Comparison of ENCODE assay signal across 17 cellular contexts in genomic region chr2:121189656-121190381, GRCh38.
A peak's percentile ranks its signal among the peaks of the same experiment; 100 is the strongest.
DNase-seq lines count a peak whose midpoint lies in the region; ATAC-seq, FAIRE-seq and TF ChIP-seq lines count a peak whose summit lies in the region.
"Had no signal": no experiment of that assay in that cellular context is flagged by ENCODE, and none has a peak within 500 bp of the region (broad histone marks: within the 10 kb centered on the region; RNA-seq: fewer than 3 reads in every experiment).

No MANE protein-coding gene starts in this region.

- no peak overlapping the region for H3K27ac Mint-ChIP-seq in natural killer cell treated with Interleukin-12 subunit alpha and Interleukin-12 subunit beta and Interleukin-15 and Interleukin-18, amount 100 ng/mL, for 72 hours
- no peak overlapping the region for H3K27ac Mint-ChIP-seq in natural killer cell
- no peak overlapping the region for H3K27ac Mint-ChIP-seq in endodermal cell
- H3K27ac Mint-ChIP-seq: CD4-positive, alpha-beta memory T cell had no signal

- H2BK120ac ChIP-seq in neuronal stem cell (ENCODE audit: low read depth, low read length), result no peak overlapping the region

- H3K4me1 Mint-ChIP-seq in natural killer cell treated with Interleukin-12 subunit alpha and Interleukin-12 subunit beta and Interleukin-15 and Interleukin-18, amount 100 ng/mL, for 72 hours (ENCODE audit: low read depth in 2 of 2), result peaks cover 3 to 6% of the 10 kb centered on the region in 2 donors
- H3K4me1 Mint-ChIP-seq in natural killer cell (no peaks in the 10 kb centered on the region), endodermal cell (peaks cover 8% of the 10 kb centered on the region)
- H3K4me1 Mint-ChIP-seq: CD4-positive, alpha-beta memory T cell had no signal

- no peak overlapping the region for H2BK5ac ChIP-seq in neuronal stem cell (ENCODE audit: low read length)

- no peaks in the 10 kb centered on the region for H3K9me3 Mint-ChIP-seq in natural killer cell treated with Interleukin-12 subunit alpha and Interleukin-12 subunit beta and Interleukin-15 and Interleukin-18, amount 100 ng/mL, for 72 hours
- H3K9me3 Mint-ChIP-seq in natural killer cell (no peaks in the 10 kb centered on the region), endodermal cell (no peaks in the 10 kb centered on the region)

- FAIRE-seq in urothelium cell line (lab: Jason Lieb, UNC), result peak; percentile 72
- FAIRE-seq: D721Med, H1 had no signal

- H3K27me3 ChIP-seq in endodermal cell (ENCODE audit: control insufficient read depth, insufficient read depth, low read length, poor library complexity, severe bottlenecking) (no peaks in the 10 kb centered on the region), neuronal stem cell (ENCODE audit: control insufficient read depth in 3 of 3, insufficient read depth in 3 of 3, low read depth in 1 of 3, low read length in 3 of 3) (peaks cover 0 to 4% (median 0%) of the 10 kb centered on the region in 3 experiments), breast epithelium (no peaks in the 10 kb centered on the region)

- H3K9ac ChIP-seq in endodermal cell (ENCODE audit: extremely low read depth, low read length, poor library complexity, severe bottlenecking), result no peak overlapping the region
- H3K9ac ChIP-seq in neuronal stem cell (ENCODE audit: low read depth, low read length, poor library complexity), result no peak overlapping the region

- no peak overlapping the region for H3K23ac ChIP-seq in neuronal stem cell (ENCODE audit: low read depth, low read length, poor library complexity)

- H3K79me1 ChIP-seq in neuronal stem cell (ENCODE audit: low read depth, low read length), result no peaks in the 10 kb centered on the region

- H3K4me3 ChIP-seq in endodermal cell (ENCODE audit: low read length) (no peak overlapping the region), neuronal stem cell (ENCODE audit: low read length in 2 of 2) (peak overlapping the region in 1 of 2 donors; percentile 40), breast epithelium (no peak overlapping the region)

- H2BK15ac ChIP-seq in neuronal stem cell (ENCODE audit: low read length), result no peak overlapping the region

- no peak overlapping the region for H3K4ac ChIP-seq in neuronal stem cell (ENCODE audit: low read length)

- TF ChIP-seq POLR2A in breast epithelium (IDR thresholded peaks at IDR 0.05), result no peak

- no peak overlapping the region for H2BK12ac ChIP-seq in neuronal stem cell (ENCODE audit: low read length)

- H3K36me3 ChIP-seq in endodermal cell (ENCODE audit: control insufficient read depth, insufficient read depth, low read length) (no peaks in the 10 kb centered on the region), neuronal stem cell (replicated peaks in 1 of 2; ENCODE audit: control insufficient read depth in 2 of 2, insufficient read depth in 2 of 2, low read length in 2 of 2) (no peaks in the 10 kb centered on the region), breast epithelium (no peaks in the 10 kb centered on the region)

- H3K14ac ChIP-seq in neuronal stem cell (ENCODE audit: low read length), result no peak overlapping the region

- TF ChIP-seq CTCF in natural killer cell (IDR thresholded peaks at IDR 0.05), result no peak
- no peak for TF ChIP-seq CTCF in endodermal cell (conservative IDR thresholded peaks at IDR 0.05)
- no peak for TF ChIP-seq CTCF in breast epithelium (IDR thresholded peaks at IDR 0.05)

- no peaks in the 10 kb centered on the region for H3K36me3 Mint-ChIP-seq in natural killer cell treated with Interleukin-12 subunit alpha and Interleukin-12 subunit beta and Interleukin-15 and Interleukin-18, amount 100 ng/mL, for 72 hours
- H3K36me3 Mint-ChIP-seq in natural killer cell, result no peaks in the 10 kb centered on the region
- H3K36me3 Mint-ChIP-seq in endodermal cell (ENCODE audit: low read depth), result no peaks in the 10 kb centered on the region
- H3K36me3 Mint-ChIP-seq: CD4-positive, alpha-beta memory T cell had no signal

- H3K4me2 ChIP-seq in neuronal stem cell (ENCODE audit: insufficient read depth, low read length, poor library complexity, severe bottlenecking), result no peak overlapping the region

- no peak overlapping the region for H3K4me3 Mint-ChIP-seq in natural killer cell treated with Interleukin-12 subunit alpha and Interleukin-12 subunit beta and Interleukin-15 and Interleukin-18, amount 100 ng/mL, for 72 hours
- H3K4me3 Mint-ChIP-seq in natural killer cell (no peak overlapping the region), endodermal cell (no peak overlapping the region)
- H3K4me3 Mint-ChIP-seq: CD4-positive, alpha-beta memory T cell had no signal

- 90 to 93% methylated on average over 7 of the region's 7 CpGs for WGBS in endodermal cell (ENCODE audit: insufficient coverage in 1 of 2, insufficient read length in 1 of 2), 2 experiments
- no CpG with 5 or more reads among the region's 7 CpGs for WGBS in neuronal stem cell (ENCODE audit: extremely low coverage in 2 of 2, insufficient read length in 2 of 2, insufficient replicate concordance in 1 of 2), 2 donors

- peaks cover 0 to 4% of the 10 kb centered on the region in 2 donors for H3K27me3 Mint-ChIP-seq in natural killer cell treated with Interleukin-12 subunit alpha and Interleukin-12 subunit beta and Interleukin-15 and Interleukin-18, amount 100 ng/mL, for 72 hours
- H3K27me3 Mint-ChIP-seq in natural killer cell (ENCODE audit: low read depth in 2 of 2), result no peaks in the 10 kb centered on the region
- peaks cover 15% of the 10 kb centered on the region for H3K27me3 Mint-ChIP-seq in endodermal cell (ENCODE audit: insufficient read depth)
- H3K27me3 Mint-ChIP-seq: CD4-positive, alpha-beta memory T cell had no signal

- no peak overlapping the region for H3K27ac ChIP-seq in endodermal cell (ENCODE audit: low read depth, low read length)
- no peak overlapping the region for H3K27ac ChIP-seq in neuronal stem cell (replicated peaks; ENCODE audit: low read length)
- peak overlapping the region in 1 of 2 donors; percentile 13 for H3K27ac ChIP-seq in breast epithelium

- intact Hi-C loops in natural killer cell (cut with micrococcal nuclease) (no loop called here), breast epithelium (cut with DNase I; ENCODE audit: low total_unique reads) (no loop called here)

- no peak overlapping the region for H4K8ac ChIP-seq in neuronal stem cell (ENCODE audit: low read depth, low read length)

- ATAC-seq in natural killer cell treated with Interleukin-12 subunit alpha and Interleukin-12 subunit beta and Interleukin-15 and Interleukin-18, amount 100 ng/mL, for 72 hours, result no peak
- no peak for ATAC-seq in natural killer cell
- ATAC-seq: Panc1 had no signal

- H2AFZ ChIP-seq in neuronal stem cell (ENCODE audit: low read length), result no peak overlapping the region

- H3K18ac ChIP-seq in neuronal stem cell (ENCODE audit: low read length), result peak overlapping the region; percentile 44

- H2AK5ac ChIP-seq in neuronal stem cell (ENCODE audit: low read depth, low read length), result no peak overlapping the region

- H3K9me3 ChIP-seq in endodermal cell (ENCODE audit: control insufficient read depth, low read length) (no peaks in the 10 kb centered on the region), neuronal stem cell (replicated peaks in 1 of 2; ENCODE audit: control insufficient read depth in 2 of 2, insufficient read depth in 1 of 2, low read depth in 1 of 2, low read length in 2 of 2) (no peaks in the 10 kb centered on the region), breast epithelium (no peaks in the 10 kb centered on the region)

- H4K91ac ChIP-seq in neuronal stem cell (ENCODE audit: low read depth, low read length, poor library complexity), result no peak overlapping the region

- DNase-seq in natural killer cell treated with Interleukin-12 subunit alpha and Interleukin-12 subunit beta and Interleukin-15 and Interleukin-18, amount 100 ng/mL, for 72 hours (ENCODE audit: low spot score), result peak; percentile 38
- DNase-seq in natural killer cell, result no peak
- DNase-seq in endodermal cell, result peak; percentile 28
- DNase-seq in neuronal stem cell (ENCODE audit: low spot score), result no peak
- DNase-seq in urothelium cell line (ENCODE audit: low spot score), result no peak
- DNase-seq in DMS153 (lab: John Stamatoyannopoulos, UW), result no peak
- no peak for DNase-seq in breast epithelium (ENCODE audit: low spot score in 2 of 2)
- DNase-seq in NAMALWA (ENCODE audit: low spot score), result no peak
- DNase-seq: CD4-positive, alpha-beta memory T cell; NCI-H1417 treated with DMSO at 0.1 percent for 48 hours; NCI-H2081 treated with DMSO at 0.1 percent for 48 hours; NCI-H226; NCI-H69; SIG-M5 had no signal

- H3K4me1 ChIP-seq in endodermal cell (ENCODE audit: control insufficient read depth, insufficient read depth, low read length) (no peaks in the 10 kb centered on the region), neuronal stem cell (ENCODE audit: control insufficient read depth in 2 of 2, insufficient read depth in 1 of 2, low read depth in 1 of 2, low read length in 2 of 2) (peaks cover 0 to 11% of the 10 kb centered on the region in 2 donors), breast epithelium (peaks cover 0 to 11% of the 10 kb centered on the region in 2 donors)

Comparison
In these comparisons a context has a peak if more than half of its experiments do, and no peak if none do; other contexts are left out.
1. DNase-seq: peak in natural killer cell treated with Interleukin-12 subunit alpha and Interleukin-12 subunit beta and Interleukin-15 and Interleukin-18, amount 100 ng/mL, for 72 hours (single experiment) and endodermal cell (single experiment); none in natural killer cell (single experiment), neuronal stem cell (single experiment), urothelium cell line (single experiment), DMS153 (single experiment), breast epithelium (0 of 2) and NAMALWA (single experiment).